Comparison of ENCODE assay signal across 7 cellular contexts in the genomic region with DNA sequence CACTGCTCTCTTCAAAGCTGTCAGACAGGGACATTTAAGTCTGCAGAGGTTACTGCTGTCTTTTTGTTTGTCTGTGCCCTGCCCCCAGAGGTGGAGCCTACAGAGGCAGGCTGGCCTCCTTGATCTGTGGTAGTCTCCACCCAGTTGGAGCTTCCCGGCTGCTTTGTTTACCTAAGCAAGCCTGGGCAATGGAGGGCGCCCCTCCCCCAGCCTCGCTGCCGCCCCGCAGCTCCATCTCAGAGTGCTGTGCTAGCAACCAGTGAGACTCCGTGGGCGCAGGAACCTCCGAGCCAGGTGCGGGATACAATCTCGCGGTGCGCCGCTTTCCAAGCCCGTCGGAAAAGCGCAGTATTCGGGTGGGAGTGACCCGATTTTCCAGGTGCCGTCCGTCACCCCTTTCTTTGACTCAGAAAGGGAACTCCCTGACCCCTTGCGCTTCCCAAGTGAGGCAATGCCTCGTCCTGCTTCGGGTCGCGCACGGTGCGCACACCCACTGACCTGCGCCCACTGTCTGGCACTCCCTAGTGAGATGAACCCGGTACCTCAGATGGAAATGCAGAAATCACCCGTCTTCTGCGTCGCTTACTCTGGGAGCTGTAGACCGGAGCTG. TPM values are rescaled to one million over a fixed set of nuclear protein-coding genes. Genes with fewer than 3 reads are reported as not detected.
DNase-seq lines count a peak whose midpoint lies in the region; ATAC-seq and TF ChIP-seq lines count a peak whose summit lies in the region.
"Not testable (repeated sequence)": the region's sequence is repeated elsewhere in the genome, so short reads cannot be mapped to it uniquely, and the experiment has no call there.

No MANE protein-coding gene starts in this region.

- not testable (repeated sequence) for H3K4me1 ChIP-seq in hepatocyte (ENCODE audit: insufficient read depth); mesenchymal stem cell (ENCODE audit: control insufficient read depth, insufficient read depth, low read depth, low read length)

- H3K79me1 ChIP-seq in mesenchymal stem cell (replicated peaks; ENCODE audit: low read length, poor library complexity, severe bottlenecking): not testable (repeated sequence)

- H4K20me1 ChIP-seq in hepatocyte (ENCODE audit: insufficient read depth, poor library complexity, severe bottlenecking): not testable (repeated sequence)

- POLR2A ChIA-PET in WTC11 (lab: Charles Lee): interaction anchor here (0.6 kb wide), 1 partner anchor 47 kb away, joined by 5 read pairs; no protein-coding TSS in a partner anchor

- H2BK15ac ChIP-seq in mesenchymal stem cell (ENCODE audit: low read depth, poor library complexity, severe bottlenecking): not testable (repeated sequence)

- CTCF ChIA-PET in WTC11 (lab: Charles Lee): not testable (repeated sequence)

- WGBS in hepatocyte (ENCODE audit: low lambda C conversion rate, missing lambda C conversion rate): 76% methylated on average over 33 of the region's 33 CpGs
- 62% methylated on average over 20 of the region's 33 CpGs for WGBS in mesenchymal stem cell

- H3K79me2 ChIP-seq in hepatocyte: not testable (repeated sequence)

- not testable (repeated sequence) for ATAC-seq in WTC11

- H3K36me3 Mint-ChIP-seq in WTC11: peaks cover 17% of the 10 kb centered on the region
- H3K36me3 Mint-ChIP-seq in osteocyte (ENCODE audit: unreplicated experiment): not testable (repeated sequence)

- not testable (repeated sequence) for H2BK120ac ChIP-seq in mesenchymal stem cell (ENCODE audit: low read depth, low read length)

- H3K27me3 ChIP-seq in H7 (ENCODE audit: control insufficient read depth, insufficient read depth, low read length); hepatocyte; mesenchymal stem cell (ENCODE audit: control insufficient read depth in 1 of 2, insufficient read depth in 1 of 2, low read length in 2 of 2): not testable (repeated sequence)

- H3K9me2 ChIP-seq in hepatocyte (replicated peaks; ENCODE audit: insufficient read depth): not testable (repeated sequence)

- not testable (repeated sequence) for H4K8ac ChIP-seq in mesenchymal stem cell (ENCODE audit: low read length)

- not testable (repeated sequence) for H3K4me1 Mint-ChIP-seq in WTC11; osteocyte (ENCODE audit: unreplicated experiment)

- not testable (repeated sequence) for H3K9me3 Mint-ChIP-seq in WTC11; osteocyte (ENCODE audit: unreplicated experiment)

- not testable (repeated sequence) for H3K9me3 ChIP-seq in hepatocyte (ENCODE audit: low read depth); mesenchymal stem cell (ENCODE audit: control insufficient read depth, low read length)

- not testable (repeated sequence) for H2AK5ac ChIP-seq in mesenchymal stem cell (ENCODE audit: low read length, severe bottlenecking)

- peak overlapping the region; percentile 60 for H3K4me3 Mint-ChIP-seq in WTC11
- peak overlapping the region; percentile 64 for H3K4me3 Mint-ChIP-seq in osteocyte (ENCODE audit: unreplicated experiment)

- not testable (repeated sequence) for H3K27ac ChIP-seq in hepatocyte; mesenchymal stem cell (ENCODE audit: low read length, poor library complexity, severe bottlenecking)

- not testable (repeated sequence) for H3K36me3 ChIP-seq in H7 (replicated peaks; ENCODE audit: control insufficient read depth, insufficient read depth, low read length); hepatocyte (replicated peaks; ENCODE audit: insufficient read depth, low read depth); mesenchymal stem cell (ENCODE audit: control insufficient read depth in 1 of 2, insufficient read depth in 2 of 2, low read depth in 1 of 2, low read length in 2 of 2)

- not testable (repeated sequence) for H3K9ac ChIP-seq in mesenchymal stem cell (ENCODE audit: low read length)

- H3K27me3 Mint-ChIP-seq in WTC11 (ENCODE audit: low read depth); osteocyte (ENCODE audit: unreplicated experiment): not testable (repeated sequence)

- H4K91ac ChIP-seq in mesenchymal stem cell (ENCODE audit: low read length): not testable (repeated sequence)

- not testable (repeated sequence) for TF ChIP-seq CTCF in WTC11 (IDR thresholded peaks at IDR 0.05); hepatocyte (IDR thresholded peaks at IDR 0.05; ENCODE audit: poor library complexity); osteocyte (IDR thresholded peaks at IDR 0.05)

- not testable (repeated sequence) for H2BK5ac ChIP-seq in mesenchymal stem cell (ENCODE audit: low read depth, low read length, poor library complexity, severe bottlenecking)

- H2AFZ ChIP-seq in hepatocyte: not testable (repeated sequence)
- peak overlapping the region; percentile 53 for H2AFZ ChIP-seq in mesenchymal stem cell (ENCODE audit: low read depth, low read length)

- H3K23ac ChIP-seq in mesenchymal stem cell (ENCODE audit: low read length in 2 of 2): not testable (repeated sequence)

- not testable (repeated sequence) for H3K14ac ChIP-seq in mesenchymal stem cell (ENCODE audit: low read length in 2 of 2)

- DNase-seq in H7 (peak; percentile 17), NCI-H2081 (lab: John Stamatoyannopoulos, UW) (peak; percentile 18 to 41), NCI-H526 treated with DMSO at 0.1 percent for 48 hours (lab: John Stamatoyannopoulos, UW) (peak; percentile 0), WTC11 (ENCODE audit: low spot score) (peak; percentile 56), osteocyte (ENCODE audit: extremely low spot score, unreplicated experiment) (peak; percentile 82)
- not testable (repeated sequence) for DNase-seq in hepatocyte (ENCODE audit: low spot score); mesenchymal stem cell

- not testable (repeated sequence) for H3K18ac ChIP-seq in mesenchymal stem cell (ENCODE audit: low read depth in 1 of 2, low read length in 2 of 2)

- H3K27ac Mint-ChIP-seq in WTC11: not testable (repeated sequence)
- H3K27ac Mint-ChIP-seq in osteocyte (ENCODE audit: unreplicated experiment): peak overlapping the region; percentile 10

- not testable (repeated sequence) for H3K4ac ChIP-seq in mesenchymal stem cell (ENCODE audit: low read depth in 1 of 2, low read length in 2 of 2)

- not testable (repeated sequence) for H2BK12ac ChIP-seq in mesenchymal stem cell (ENCODE audit: low read length in 2 of 2)

- H3K4me3 ChIP-seq in H7 (ENCODE audit: insufficient read depth, low read depth, low read length): peak overlapping the region; percentile 24
- H3K4me3 ChIP-seq in hepatocyte; mesenchymal stem cell (ENCODE audit: insufficient read depth in 1 of 2, low read depth in 1 of 2, low read length in 2 of 2): not testable (repeated sequence)

- H3K4me2 ChIP-seq in hepatocyte: peak overlapping the region; percentile 25
- not testable (repeated sequence) for H3K4me2 ChIP-seq in mesenchymal stem cell (ENCODE audit: low read length, poor library complexity, severe bottlenecking)

TF ChIP-seq in WTC11, 78 proteins besides CTCF, POLR2A, EP300 and RAD21:
- TF ChIP-seq, protein P1, sequence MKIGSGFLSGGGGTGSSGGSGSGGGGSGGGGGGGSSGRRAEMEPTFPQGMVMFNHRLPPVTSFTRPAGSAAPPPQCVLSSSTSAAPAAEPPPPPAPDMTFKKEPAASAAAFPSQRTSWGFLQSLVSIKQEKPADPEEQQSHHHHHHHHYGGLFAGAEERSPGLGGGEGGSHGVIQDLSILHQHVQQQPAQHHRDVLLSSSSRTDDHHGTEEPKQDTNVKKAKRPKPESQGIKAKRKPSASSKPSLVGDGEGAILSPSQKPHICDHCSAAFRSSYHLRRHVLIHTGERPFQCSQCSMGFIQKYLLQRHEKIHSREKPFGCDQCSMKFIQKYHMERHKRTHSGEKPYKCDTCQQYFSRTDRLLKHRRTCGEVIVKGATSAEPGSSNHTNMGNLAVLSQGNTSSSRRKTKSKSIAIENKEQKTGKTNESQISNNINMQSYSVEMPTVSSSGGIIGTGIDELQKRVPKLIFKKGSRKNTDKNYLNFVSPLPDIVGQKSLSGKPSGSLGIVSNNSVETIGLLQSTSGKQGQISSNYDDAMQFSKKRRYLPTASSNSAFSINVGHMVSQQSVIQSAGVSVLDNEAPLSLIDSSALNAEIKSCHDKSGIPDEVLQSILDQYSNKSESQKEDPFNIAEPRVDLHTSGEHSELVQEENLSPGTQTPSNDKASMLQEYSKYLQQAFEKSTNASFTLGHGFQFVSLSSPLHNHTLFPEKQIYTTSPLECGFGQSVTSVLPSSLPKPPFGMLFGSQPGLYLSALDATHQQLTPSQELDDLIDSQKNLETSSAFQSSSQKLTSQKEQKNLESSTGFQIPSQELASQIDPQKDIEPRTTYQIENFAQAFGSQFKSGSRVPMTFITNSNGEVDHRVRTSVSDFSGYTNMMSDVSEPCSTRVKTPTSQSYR (CRISPR knock-in tag; IDR thresholded peaks at IDR 0.05): 0 out of 2 replicates have a peak, but pooled peaks have one; percentile 21

RNA-seq across cellular contexts. Expression of a gene that starts 47.3 kb away (rescaled TPM):
- 175 and 186 TPM in 2 replicates for total RNA-seq in H7 (2014; rRNA removed; shearing (Covaris generic))
- total RNA-seq in WTC11 (2021) (91.2 to 130 TPM (median 129 TPM) in 3 replicates), hepatocyte (59.0 and 73.0 TPM in 2 replicates), osteocyte (236 and 241 TPM in 2 replicates)
- polyA plus RNA-seq in hepatocyte: 73.5 and 81.9 TPM in 2 replicates
- 287 TPM for polyA plus RNA-seq in mesenchymal stem cell (2013, experiment 1 of 2)
- polyA plus RNA-seq in mesenchymal stem cell (2013, experiment 2 of 2): 277 TPM
